Comparison of ENCODE assay signal across 14 cellular contexts in the genomic region with DNA sequence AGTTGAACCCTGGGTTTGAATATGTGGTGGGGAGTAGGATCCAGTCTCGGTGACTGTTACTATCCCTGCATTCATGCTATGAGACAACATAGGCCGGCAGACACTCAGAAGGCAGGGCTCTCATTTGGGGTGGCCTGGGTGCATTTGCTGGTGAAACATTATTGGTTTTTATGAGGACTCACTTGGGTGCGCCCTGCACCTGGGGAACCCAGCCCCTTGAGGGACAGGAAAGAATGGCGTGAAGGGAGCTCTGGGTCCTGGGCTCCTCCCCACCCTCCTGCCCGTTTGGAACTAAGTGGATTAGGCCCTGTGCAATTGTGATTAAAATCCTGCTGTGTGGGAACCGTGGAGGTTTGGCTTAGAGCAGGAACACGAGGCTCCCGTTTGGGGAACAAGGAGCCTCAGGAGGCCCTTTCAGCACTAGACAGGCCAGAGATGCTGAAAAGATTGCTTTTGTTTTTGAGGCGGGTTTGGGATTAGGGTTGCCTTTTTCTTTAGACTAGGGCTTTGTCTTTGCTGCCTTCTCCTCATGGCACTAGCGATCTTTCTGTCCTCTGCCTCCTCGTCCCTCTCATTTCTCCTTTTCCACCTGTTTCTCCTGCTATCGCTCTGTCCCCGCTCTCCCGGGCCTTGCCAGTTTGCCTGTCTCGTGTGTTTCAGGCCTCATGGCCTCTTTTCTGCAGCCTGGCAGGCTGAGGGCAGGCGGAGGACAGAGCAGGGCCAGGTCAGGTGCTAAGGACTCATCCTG. TPM values are rescaled to one million over a fixed set of nuclear protein-coding genes. Genes with fewer than 3 reads are reported as not detected.
DNase-seq lines count a peak whose midpoint lies in the region; ATAC-seq and TF ChIP-seq lines count a peak whose summit lies in the region.
"Had no signal": no experiment of that assay in that cellular context is flagged by ENCODE, and none has a peak within 500 bp of the region (broad histone marks: within the 10 kb centered on the region; RNA-seq: fewer than 3 reads in every experiment).

No MANE protein-coding gene starts in this region.

- peaks cover 65 to 100% (median 91%) of the 10 kb centered on the region in 10 experiments for H3K4me1 ChIP-seq in BLaER1 treated with 17β-estradiol and CSF1 and Interleukin-3, amounts not matched to agents 10 nM and 100 nM
- H3K4me1 ChIP-seq in GM23338 (ENCODE audit: insufficient read depth) (peaks cover 16% of the 10 kb centered on the region), lower lobe of right lung (peaks cover 84% of the 10 kb centered on the region)

- H3K9ac ChIP-seq in BLaER1 treated with 17β-estradiol and CSF1 and Interleukin-3, amounts not matched to agents 10 nM and 100 nM, result peak overlapping the region in 7 of 11 experiments; percentile 5 to 62 (median 16); a peak in 9 of 22 replicates

- peaks cover 26% of the 10 kb centered on the region for H3K79me2 ChIP-seq in GM23338 (replicated peaks; ENCODE audit: insufficient read depth)

- no peaks in the 10 kb centered on the region for H3K9me3 ChIP-seq in BLaER1 treated with 17β-estradiol and CSF1 and Interleukin-3, amounts not matched to agents 10 nM and 100 nM (replicated peaks in 1 of 11)
- no peaks in the 10 kb centered on the region for H3K9me3 ChIP-seq in lower lobe of right lung
- H3K9me3 ChIP-seq: stomach had no signal

- H3K9me3 Mint-ChIP-seq in GM23338, result no peaks in the 10 kb centered on the region
- no peaks in the 10 kb centered on the region for H3K9me3 Mint-ChIP-seq in activated T-helper 17 cell treated with anti-CD3 and anti-CD28 coated beads, Interleukin-2, amount 50 U/mL, for 72 hours

- ATAC-seq in GM23338 (peak; percentile 20), lower lobe of right lung (no peak), GM19324 (IDR thresholded peaks at IDR 0.05; ENCODE audit: low FRiP score, unreplicated experiment) (no peak)
- ATAC-seq in activated T-helper 17 cell treated with anti-CD3 and anti-CD28 coated beads, Interleukin-2, amount 50 U/mL, for 72 hours (replicated peaks), result no peak

- intact Hi-C loops in lower lobe of right lung (cut with DNase I), result no loop called here

- no peaks in the 10 kb centered on the region for H3K27me3 ChIP-seq in BLaER1 treated with 17β-estradiol and CSF1 and Interleukin-3, amounts not matched to agents 10 nM and 100 nM
- no peaks in the 10 kb centered on the region for H3K27me3 ChIP-seq in GM23338 (ENCODE audit: insufficient read depth)
- no peaks in the 10 kb centered on the region for H3K27me3 ChIP-seq in lower lobe of right lung (ENCODE audit: low read depth)
- H3K27me3 ChIP-seq: stomach had no signal

- H4K20me1 ChIP-seq in BLaER1 treated with 17β-estradiol and CSF1 and Interleukin-3, amounts not matched to agents 10 nM and 100 nM, result peaks cover 45 to 99% (median 81%) of the 10 kb centered on the region in 11 experiments
- no peaks in the 10 kb centered on the region; the same call in 1 of the 2 replicates for H4K20me1 ChIP-seq in GM23338 (replicated peaks; ENCODE audit: insufficient read depth)

- H3K27ac ChIP-seq in BLaER1 treated with 17β-estradiol and CSF1 and Interleukin-3, amounts not matched to agents 10 nM and 100 nM, result peak overlapping the region in 9 of 11 experiments; percentile 3 to 86 (median 52); a peak in 11 of 22 replicates
- H3K27ac ChIP-seq in GM23338 (ENCODE audit: low read depth), result 0 out of 2 replicates have a peak overlapping the region, but pooled peaks have one; percentile 50
- H3K27ac ChIP-seq in lower lobe of right lung, result peak overlapping the region; percentile 13
- H3K27ac ChIP-seq: stomach had no signal

- H3K4me1 Mint-ChIP-seq in GM23338, result peaks cover 43% of the 10 kb centered on the region
- H3K4me1 Mint-ChIP-seq in activated T-helper 17 cell treated with anti-CD3 and anti-CD28 coated beads, Interleukin-2, amount 50 U/mL, for 72 hours, result peaks cover 56% of the 10 kb centered on the region

- peak overlapping the region in 2 of 10 experiments; percentile 17 to 19; a peak in 2 of 20 replicates for H3K4me3 ChIP-seq in BLaER1 treated with 17β-estradiol and CSF1 and Interleukin-3, amounts not matched to agents 10 nM and 100 nM
- H3K4me3 ChIP-seq in GM23338 (no peak overlapping the region), lower lobe of right lung (no peak overlapping the region)
- H3K4me3 ChIP-seq: stomach had no signal

- H3K4me2 ChIP-seq in BLaER1 treated with 17β-estradiol and CSF1 and Interleukin-3, amounts not matched to agents 10 nM and 100 nM, result peak overlapping the region; percentile 66 to 98 (median 85)
- H3K4me2 ChIP-seq in GM23338, result peak overlapping the region; percentile 38; the same call in 1 of the 2 replicates

- peaks cover 22% of the 10 kb centered on the region for H3K36me3 Mint-ChIP-seq in GM23338 (ENCODE audit: low read depth)
- H3K36me3 Mint-ChIP-seq in activated T-helper 17 cell treated with anti-CD3 and anti-CD28 coated beads, Interleukin-2, amount 50 U/mL, for 72 hours (ENCODE audit: low read depth), result peaks cover 92% of the 10 kb centered on the region

- peaks cover 16% of the 10 kb centered on the region for H3K27me3 Mint-ChIP-seq in GM23338 (ENCODE audit: insufficient read depth, low read depth, poor library complexity)
- no peaks in the 10 kb centered on the region for H3K27me3 Mint-ChIP-seq in activated T-helper 17 cell treated with anti-CD3 and anti-CD28 coated beads, Interleukin-2, amount 50 U/mL, for 72 hours

- peak; percentile 17 for DNase-seq in GM23338 (ENCODE audit: low spot score)
- DNase-seq in lower lobe of right lung, result no peak
- DNase-seq in NOMO-1 (lab: John Stamatoyannopoulos, UW; ENCODE audit: unreplicated experiment in 2 of 2), result no peak
- no peak for DNase-seq in DMS153 (lab: John Stamatoyannopoulos, UW)
- no peak for DNase-seq in SIG-M5 treated with dmso at 0.1 percent for 504 hours (lab: John Stamatoyannopoulos, UW; ENCODE audit: unreplicated experiment)
- DNase-seq: caudate nucleus; KBM-7; NCI-H1930; stimulated activated CD4-positive, alpha-beta T cell treated with anti-CD3 and anti-CD28 coated beads, Interleukin-1b, Interleukin-23, amount 100 ng/mL, for 48 hours; stomach; T1000 had no signal

- peaks cover 7 to 82% (median 48%) of the 10 kb centered on the region in 11 experiments; a peak in 19 of 22 replicates for H3K36me3 ChIP-seq in BLaER1 treated with 17β-estradiol and CSF1 and Interleukin-3, amounts not matched to agents 10 nM and 100 nM
- H3K36me3 ChIP-seq in GM23338 (ENCODE audit: insufficient read depth) (no peaks in the 10 kb centered on the region), lower lobe of right lung (no peaks in the 10 kb centered on the region)

- peak overlapping the region; percentile 79; the same call in 1 of the 2 replicates for H3K27ac Mint-ChIP-seq in GM23338
- H3K27ac Mint-ChIP-seq in activated T-helper 17 cell treated with anti-CD3 and anti-CD28 coated beads, Interleukin-2, amount 50 U/mL, for 72 hours, result peak overlapping the region; percentile 87

- no peak overlapping the region for H3K4me3 Mint-ChIP-seq in GM23338
- H3K4me3 Mint-ChIP-seq in activated T-helper 17 cell treated with anti-CD3 and anti-CD28 coated beads, Interleukin-2, amount 50 U/mL, for 72 hours, result peak overlapping the region; percentile 79

- H2AFZ ChIP-seq in GM23338, result no peak overlapping the region

- no peaks in the 10 kb centered on the region for H3K9me2 ChIP-seq in GM23338 (ENCODE audit: insufficient read depth)

- H3F3A ChIP-seq in GM23338 (replicated peaks; ENCODE audit: low read depth), result no peaks in the 10 kb centered on the region; the same call in 1 of the 2 replicates

- TF ChIP-seq CTCF in GM23338 (conservative IDR thresholded peaks at IDR 0.05; ENCODE audit: low read depth in 2 of 2) (no peak), lower lobe of right lung (IDR thresholded peaks at IDR 0.05) (no peak)

TF ChIP-seq in GM23338, 12 proteins besides CTCF, POLR2A, EP300 and RAD21 (continues in another document):
- no peak for TF ChIP-seq STAT1 (IDR thresholded peaks at IDR 0.05; ENCODE audit: unreplicated experiment)

RNA-seq across cellular contexts. Expression of a gene that starts 8.4 kb away (rescaled TPM):
- total RNA-seq in GM23338 (2014; rRNA removed; shearing (Covaris generic)), result 44.9 and 51.1 TPM in 2 replicates
- polyA plus RNA-seq in GM23338 (2016; fragmentation: Nextera tagmentation; extraction: Ambion mirVana), result 16.5 and 17.2 TPM in 2 replicates
- total RNA-seq in activated T-helper 17 cell treated with anti-CD3 and anti-CD28 coated beads, Interleukin-2, amount 50 U/mL, for 72 hours, result 100 to 1,000 TPM in 1 of 2 donors, 10 to 100 TPM in 1; 99.8 to 131 TPM
- 68.6 TPM for total RNA-seq in lower lobe of right lung

RNA-seq across cellular contexts. Expression of a gene that starts 13.7 kb away (rescaled TPM):
- total RNA-seq in GM23338 (2014; rRNA removed; shearing (Covaris generic)), result 2.7 and 3.6 TPM in 2 replicates
- polyA plus RNA-seq in GM23338 (2016; fragmentation: Nextera tagmentation; extraction: Ambion mirVana), result 2.1 and 2.2 TPM in 2 replicates
- total RNA-seq in activated T-helper 17 cell treated with anti-CD3 and anti-CD28 coated beads, Interleukin-2, amount 50 U/mL, for 72 hours, result 100 to 1,000 TPM; 204 to 327 TPM
- 48.8 TPM for total RNA-seq in lower lobe of right lung

RNA-seq across cellular contexts. Expression of a gene that starts 49.4 kb away (rescaled TPM):
- 5.6 and 6.1 TPM in 2 replicates for total RNA-seq in GM23338 (2014; rRNA removed; shearing (Covaris generic))
- 2.2 and 2.4 TPM in 2 replicates for polyA plus RNA-seq in GM23338 (2016; fragmentation: Nextera tagmentation; extraction: Ambion mirVana)
- total RNA-seq in activated T-helper 17 cell treated with anti-CD3 and anti-CD28 coated beads, Interleukin-2, amount 50 U/mL, for 72 hours, result 1 to 10 TPM; 3.8 to 7.8 TPM
- 1.5 TPM for total RNA-seq in lower lobe of right lung

RNA-seq across cellular contexts. Expression of a gene that starts 56.0 kb away (rescaled TPM):
- total RNA-seq in GM23338 (2014; rRNA removed; shearing (Covaris generic)), result 5.6 and 8.5 TPM in 2 replicates
- 10.1 and 11.0 TPM in 2 replicates for polyA plus RNA-seq in GM23338 (2016; fragmentation: Nextera tagmentation; extraction: Ambion mirVana)
- 10 to 100 TPM; 47.5 to 99.2 TPM for total RNA-seq in activated T-helper 17 cell treated with anti-CD3 and anti-CD28 coated beads, Interleukin-2, amount 50 U/mL, for 72 hours
- total RNA-seq in lower lobe of right lung, result 28.4 TPM

RNA-seq across cellular contexts. Expression of a gene that starts 57.8 kb away (rescaled TPM):
- 7.7 and 10.3 TPM in 2 replicates for total RNA-seq in GM23338 (2014; rRNA removed; shearing (Covaris generic))
- 2.4 TPM in 2 replicates for polyA plus RNA-seq in GM23338 (2016; fragmentation: Nextera tagmentation; extraction: Ambion mirVana)
- 10 to 100 TPM; 17.3 to 50.8 TPM for total RNA-seq in activated T-helper 17 cell treated with anti-CD3 and anti-CD28 coated beads, Interleukin-2, amount 50 U/mL, for 72 hours
- total RNA-seq in lower lobe of right lung, result 6.7 TPM

Comparison
In these comparisons a context has a peak if more than half of its experiments do, and no peak if none do; other contexts are left out.
1. RNA of a gene that starts 13.7 kb away (total RNA-seq): 204 to 327 TPM in activated T-helper 17 cell treated with anti-CD3 and anti-CD28 coated beads, Interleukin-2, amount 50 U/mL, for 72 hours and 48.8 TPM in lower lobe of right lung (single experiment); 2.7 to 3.6 TPM in GM23338; every median in the first group is over 10 times any median in the second.
2. Peak in every context shown above with its lines, with median percentiles within 50 percentile points of each other: H3K27ac ChIP-seq.